Comparison of ENCODE assay signal across 19 cellular contexts in genomic region chr3:64152676-64153466, GRCh38.
DNase-seq lines count a peak whose midpoint lies in the region; ATAC-seq, FAIRE-seq and TF ChIP-seq lines count a peak whose summit lies in the region.
"Had no signal": no experiment of that assay in that cellular context is flagged by ENCODE, and none has a peak within 500 bp of the region (broad histone marks: within the 10 kb centered on the region; RNA-seq: fewer than 3 reads in every experiment).

No MANE protein-coding gene starts in this region.

- POLR2A ChIA-PET in A549 (lab: Yijun Ruan, JAX): no interaction called here
- POLR2A ChIA-PET in activated CD4-positive, alpha-beta memory T cell treated with anti-CD3 and anti-CD28 coated beads for 36 hours (lab: Charles Lee): no interaction called here

- ATAC-seq in A549 (no peak), HG02870 (IDR thresholded peaks at IDR 0.05; ENCODE audit: unreplicated experiment) (peak; percentile 82)

- peaks cover 34% of the 10 kb centered on the region for H3K36me3 Mint-ChIP-seq in osteocyte (ENCODE audit: unreplicated experiment)
- H3K36me3 Mint-ChIP-seq in activated CD4-positive, alpha-beta memory T cell treated with anti-CD3 and anti-CD28 coated beads for 36 hours: no peaks in the 10 kb centered on the region
- no peaks in the 10 kb centered on the region for H3K36me3 Mint-ChIP-seq in activated T-helper 1 cell treated with anti-CD3 and anti-CD28 coated beads, Interleukin-12 subunit alpha, Interleukin-12 subunit beta, Interleukin-2, Interleukin-4 antibody, amounts not matched to agents 30 ng/mL and 10 ng/mL and 1 ng/mL, durations not matched to agents 14 hours and 24 hours and 36 hours (ENCODE audit: low read depth)

- no peak for TF ChIP-seq POLR2A in A549 (IDR thresholded peaks at IDR 0.05; ENCODE audit: low read length)

- DNase-seq in A549 (ENCODE audit: low read depth in 1 of 2, low spot score in 1 of 2) (no peak), epithelial cell of esophagus (ENCODE audit: low read depth) (peak; percentile 16), osteocyte (ENCODE audit: extremely low spot score, unreplicated experiment) (no peak), foreskin fibroblast (no peak), NCI-H510A (lab: John Stamatoyannopoulos, UW) (no peak)
- DNase-seq in activated CD4-positive, alpha-beta memory T cell treated with anti-CD3 and anti-CD28 coated beads for 36 hours: no peak
- DNase-seq in activated T-helper 1 cell treated with anti-CD3 and anti-CD28 coated beads, Interleukin-12 subunit alpha, Interleukin-12 subunit beta, Interleukin-2, Interleukin-4 antibody, amounts not matched to agents 30 ng/mL and 10 ng/mL and 1 ng/mL, durations not matched to agents 14 hours and 24 hours and 36 hours (ENCODE audit: low spot score): no peak
- DNase-seq: Kasumi-1; MV-4-11; NCI-H1436 treated with DMSO at 0.1 percent for 48 hours; NCI-H2081 treated with DMSO at 0.1 percent for 48 hours; NCI-H2227 treated with DMSO at 0.1 percent for 48 hours; NCI-H526 treated with DMSO at 0.1 percent for 48 hours; NK-92 treated with Interleukin-12 subunit alpha and Interleukin-12 subunit beta, amount 100 ng/mL, for 24 hours had no signal

- no peak for TF ChIP-seq EP300 in A549 (IDR thresholded peaks at IDR 0.05)

- intact Hi-C loops in activated CD4-positive, alpha-beta memory T cell treated with anti-CD3 and anti-CD28 coated beads for 36 hours (cut with micrococcal nuclease): no loop called here
- intact Hi-C loops in activated T-helper 1 cell treated with anti-CD3 and anti-CD28 coated beads, Interleukin-12 subunit alpha, Interleukin-12 subunit beta, Interleukin-2, Interleukin-4 antibody, amounts not matched to agents 30 ng/mL and 10 ng/mL and 1 ng/mL, durations not matched to agents 14 hours and 24 hours and 36 hours (cut with micrococcal nuclease): no loop called here

- FAIRE-seq in A549 (lab: Jason Lieb, UNC): no peak
- FAIRE-seq: GM12891, H1 had no signal

- TF ChIP-seq CTCF in A549 (IDR thresholded peaks at IDR 0.05) (no peak), epithelial cell of esophagus (IDR thresholded peaks at IDR 0.05; ENCODE audit: insufficient read depth, low read depth, low read length, missing control alignments) (no peak), osteocyte (IDR thresholded peaks at IDR 0.05) (no peak), foreskin fibroblast (IDR thresholded peaks at IDR 0.05; ENCODE audit: low read depth, low read length) (no peak)

- no peak for TF ChIP-seq RAD21 in A549 (conservative IDR thresholded peaks at IDR 0.05 in 1 of 2, IDR thresholded peaks at IDR 0.05 in 1 of 2)

- H3K4me2 ChIP-seq in A549: peak overlapping the region; percentile 75

- peak overlapping the region; percentile 99 for H3K27ac Mint-ChIP-seq in osteocyte (ENCODE audit: unreplicated experiment)
- H3K27ac Mint-ChIP-seq in activated CD4-positive, alpha-beta memory T cell treated with anti-CD3 and anti-CD28 coated beads for 36 hours: no peak overlapping the region
- H3K27ac Mint-ChIP-seq in activated T-helper 1 cell treated with anti-CD3 and anti-CD28 coated beads, Interleukin-12 subunit alpha, Interleukin-12 subunit beta, Interleukin-2, Interleukin-4 antibody, amounts not matched to agents 30 ng/mL and 10 ng/mL and 1 ng/mL, durations not matched to agents 14 hours and 24 hours and 36 hours: no peak overlapping the region

- H3K9me3 Mint-ChIP-seq in osteocyte (ENCODE audit: unreplicated experiment): no peaks in the 10 kb centered on the region
- no peaks in the 10 kb centered on the region for H3K9me3 Mint-ChIP-seq in activated CD4-positive, alpha-beta memory T cell treated with anti-CD3 and anti-CD28 coated beads for 36 hours
- H3K9me3 Mint-ChIP-seq in activated T-helper 1 cell treated with anti-CD3 and anti-CD28 coated beads, Interleukin-12 subunit alpha, Interleukin-12 subunit beta, Interleukin-2, Interleukin-4 antibody, amounts not matched to agents 30 ng/mL and 10 ng/mL and 1 ng/mL, durations not matched to agents 14 hours and 24 hours and 36 hours: no peaks in the 10 kb centered on the region

- H3K4me1 ChIP-seq in A549: peaks cover 53% of the 10 kb centered on the region

- no peaks in the 10 kb centered on the region for H3K27me3 Mint-ChIP-seq in osteocyte (ENCODE audit: unreplicated experiment)
- H3K27me3 Mint-ChIP-seq in activated CD4-positive, alpha-beta memory T cell treated with anti-CD3 and anti-CD28 coated beads for 36 hours: peaks cover 2% of the 10 kb centered on the region
- H3K27me3 Mint-ChIP-seq in activated T-helper 1 cell treated with anti-CD3 and anti-CD28 coated beads, Interleukin-12 subunit alpha, Interleukin-12 subunit beta, Interleukin-2, Interleukin-4 antibody, amounts not matched to agents 30 ng/mL and 10 ng/mL and 1 ng/mL, durations not matched to agents 14 hours and 24 hours and 36 hours (ENCODE audit: insufficient read depth): peaks cover 2% of the 10 kb centered on the region

- H3K4me3 ChIP-seq in A549 (no peak overlapping the region), epithelial cell of esophagus (ENCODE audit: low read length) (no peak overlapping the region), foreskin fibroblast (ENCODE audit: low read depth in 1 of 2, low read length in 2 of 2) (no peak overlapping the region)
- H3K4me3 ChIP-seq: SJSA1 had no signal

- peaks cover 35% of the 10 kb centered on the region for H3K4me1 Mint-ChIP-seq in osteocyte (ENCODE audit: unreplicated experiment)
- no peaks in the 10 kb centered on the region for H3K4me1 Mint-ChIP-seq in activated CD4-positive, alpha-beta memory T cell treated with anti-CD3 and anti-CD28 coated beads for 36 hours (ENCODE audit: low read depth)
- H3K4me1 Mint-ChIP-seq in activated T-helper 1 cell treated with anti-CD3 and anti-CD28 coated beads, Interleukin-12 subunit alpha, Interleukin-12 subunit beta, Interleukin-2, Interleukin-4 antibody, amounts not matched to agents 30 ng/mL and 10 ng/mL and 1 ng/mL, durations not matched to agents 14 hours and 24 hours and 36 hours (ENCODE audit: low read depth): no peaks in the 10 kb centered on the region

- 83% methylated on average over 8 of the region's 9 CpGs for WGBS in A549 (ENCODE audit: missing lambda C conversion rate)

- no peak overlapping the region for H3K4me3 Mint-ChIP-seq in osteocyte (ENCODE audit: unreplicated experiment)
- H3K4me3 Mint-ChIP-seq in activated CD4-positive, alpha-beta memory T cell treated with anti-CD3 and anti-CD28 coated beads for 36 hours: no peak overlapping the region
- no peak overlapping the region for H3K4me3 Mint-ChIP-seq in activated T-helper 1 cell treated with anti-CD3 and anti-CD28 coated beads, Interleukin-12 subunit alpha, Interleukin-12 subunit beta, Interleukin-2, Interleukin-4 antibody, amounts not matched to agents 30 ng/mL and 10 ng/mL and 1 ng/mL, durations not matched to agents 14 hours and 24 hours and 36 hours

- H3K9me3 ChIP-seq in A549: no peaks in the 10 kb centered on the region
- H3K9me3 ChIP-seq: SJSA1 had no signal

- CTCF ChIA-PET in A549 (lab: Yijun Ruan, JAX): interaction anchor here (1.1 to 2.1 kb wide), 4 partner anchors 14 to 129 kb away, joined by 3 to 10 read pairs (median 3); no protein-coding TSS in a partner anchor
- CTCF ChIA-PET in activated CD4-positive, alpha-beta memory T cell treated with anti-CD3 and anti-CD28 coated beads for 36 hours (lab: Charles Lee): no interaction called here

- peak overlapping the region; percentile 85 to 92 for H3K27ac ChIP-seq in A549
- H3K27ac ChIP-seq: C4-2B, SJSA1 had no signal

TF ChIP-seq in A549, 52 proteins besides CTCF, POLR2A, EP300 and RAD21:
- TF ChIP-seq CHD2 (IDR thresholded peaks at IDR 0.05; ENCODE audit: low read length, partially characterized antibody): no peak
- no peak for TF ChIP-seq PHF8 (IDR thresholded peaks at IDR 0.05; ENCODE audit: borderline replicate concordance, low read depth)
- no peak for TF ChIP-seq MAFK (IDR thresholded peaks at IDR 0.05; ENCODE audit: partially characterized antibody)
- no peak for TF ChIP-seq CHD4 (IDR thresholded peaks at IDR 0.05; ENCODE audit: borderline replicate concordance)
- TF ChIP-seq MAX (IDR thresholded peaks at IDR 0.05): no peak
- TF ChIP-seq ESRRA (IDR thresholded peaks at IDR 0.05; ENCODE audit: borderline replicate concordance, low read length): no peak
- no peak for TF ChIP-seq NPAS2 (CRISPR knock-in tag; IDR thresholded peaks at IDR 0.05; ENCODE audit: borderline replicate concordance)
- no peak for TF ChIP-seq SREBF2 (IDR thresholded peaks at IDR 0.05)
- TF ChIP-seq BHLHE40 (IDR thresholded peaks at IDR 0.05; ENCODE audit: low read depth, low read length): no peak
